Comparison of ENCODE assay signal across 6 cellular contexts in the genomic region with DNA sequence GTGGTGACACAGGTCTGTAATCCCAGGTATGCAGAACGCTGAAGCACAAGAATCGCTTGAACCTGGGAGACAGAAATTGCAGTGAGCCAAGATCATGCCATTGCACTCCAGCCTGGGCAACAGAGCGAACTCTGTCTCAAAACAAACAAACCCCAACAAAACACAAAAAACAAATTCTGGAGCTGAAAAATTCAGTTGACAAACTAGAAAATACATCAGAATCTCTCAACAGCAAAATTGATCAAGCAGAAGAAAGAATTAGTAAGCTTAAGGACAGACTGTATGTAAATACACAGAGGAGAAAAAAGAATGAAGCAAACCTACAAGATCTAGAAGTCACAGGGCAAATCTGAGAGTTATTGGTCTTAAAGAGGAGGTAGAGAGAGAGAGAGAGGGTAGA. TPM values are rescaled to one million over a fixed set of nuclear protein-coding genes. Genes with fewer than 3 reads are reported as not detected.
"Had no signal": no experiment of that assay in that cellular context is flagged by ENCODE, and none has a peak within 500 bp of the region (broad histone marks: within the 10 kb centered on the region; RNA-seq: fewer than 3 reads in every experiment).

No MANE protein-coding gene starts in this region.

- H3K27ac Mint-ChIP-seq: GM23338, H9 had no signal

- H3K9me3 Mint-ChIP-seq: GM23338, H9 had no signal

- H3K4me1 Mint-ChIP-seq: GM23338, H9 had no signal

- H3K4me2 ChIP-seq: GM23338 had no signal

- H3K4me3 ChIP-seq: GM23338 had no signal

- FAIRE-seq: H1, HTR-8/SVneo had no signal

- H2AFZ ChIP-seq: GM23338 had no signal

- ATAC-seq: GM23338 had no signal

- H3K4me3 Mint-ChIP-seq: GM23338, H9 had no signal

- DNase-seq: H9, HCEC 1CT, KBM-7 had no signal

RNA-seq across cellular contexts. Expression of gene PIGZ, which starts 51.6 kb away (rescaled TPM):
- total RNA-seq: GM23338, H1 had no signal
